Comparison of ENCODE assay signal across 8 cellular contexts in the genomic region with DNA sequence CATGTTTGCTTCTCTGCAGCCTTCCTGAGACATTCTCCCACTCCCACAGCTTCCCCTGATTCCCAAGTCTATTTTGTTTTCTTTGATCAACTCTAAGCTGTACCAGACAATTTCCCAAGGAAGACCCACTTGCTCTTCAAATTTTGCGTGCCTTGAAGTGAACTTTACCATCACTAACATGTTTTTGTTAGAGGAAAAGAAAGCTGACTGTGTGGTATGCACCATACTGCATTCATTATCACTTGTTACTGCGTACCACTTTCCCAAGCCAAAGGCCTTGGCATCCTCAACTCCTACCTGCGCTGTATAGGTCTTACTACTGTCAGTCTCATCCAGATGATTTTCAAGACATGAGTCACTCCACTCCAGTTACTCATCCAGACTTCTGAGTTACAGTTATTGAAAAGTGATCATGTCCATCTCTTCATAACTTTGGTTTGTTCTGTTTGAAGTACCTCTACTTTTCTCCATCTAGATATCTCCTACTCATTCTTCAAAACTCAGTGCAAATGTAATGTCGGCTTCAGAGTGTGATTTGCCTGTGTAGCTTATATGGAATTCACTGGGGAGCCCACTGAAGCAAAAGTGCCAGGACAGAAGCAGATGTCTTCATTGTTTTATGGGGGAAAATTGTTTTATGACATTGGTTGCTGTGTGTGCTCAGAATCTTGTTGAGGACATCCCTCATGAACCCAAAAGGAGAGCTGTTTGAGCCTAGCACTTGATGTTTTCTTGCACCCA. TPM values are rescaled to one million over a fixed set of nuclear protein-coding genes. Genes with fewer than 3 reads are reported as not detected.
DNase-seq lines count a peak whose midpoint lies in the region; ATAC-seq and TF ChIP-seq lines count a peak whose summit lies in the region.
"Had no signal": no experiment of that assay in that cellular context is flagged by ENCODE, and none has a peak within 500 bp of the region (broad histone marks: within the 10 kb centered on the region; RNA-seq: fewer than 3 reads in every experiment).

No MANE protein-coding gene starts in this region.

- peak overlapping the region; percentile 98 for H3K27ac Mint-ChIP-seq in activated CD4-positive, alpha-beta memory T cell treated with anti-CD3 and anti-CD28 coated beads for 36 hours
- H3K27ac Mint-ChIP-seq in naive B cell: peak overlapping the region in 5 of 6 donors; percentile 34 to 91 (median 69)

- peaks cover 51% of the 10 kb centered on the region for H3K4me1 Mint-ChIP-seq in activated CD4-positive, alpha-beta memory T cell treated with anti-CD3 and anti-CD28 coated beads for 36 hours (ENCODE audit: low read depth)
- H3K4me1 Mint-ChIP-seq in naive B cell: peaks cover 42 to 61% (median 46%) of the 10 kb centered on the region in 3 donors

- CTCF ChIA-PET in activated CD4-positive, alpha-beta memory T cell treated with anti-CD3 and anti-CD28 coated beads for 36 hours (lab: Charles Lee): interaction anchor here (1.6 to 3.4 kb wide), 2 partner anchors 21 to 150 kb away, joined by 7 to 8 read pairs; a partner anchor contains a TSS

- H3K27ac ChIP-seq in HUES64 (ENCODE audit: low read depth, low read length): peak overlapping the region; percentile 15; the same call in 1 of the 2 replicates
- H3K27ac ChIP-seq: brain microvascular endothelial cell had no signal

- H3K4me3 ChIP-seq in HUES64 (ENCODE audit: low read length): no peak overlapping the region

- DNase-seq in EH (ENCODE audit: low read depth) (peak; percentile 34), naive B cell (no peak), GOT3 (lab: John Stamatoyannopoulos, UW) (no peak), NCI-H2029 (lab: John Stamatoyannopoulos, UW) (no peak), GM20000 (ENCODE audit: low spot score) (no peak)
- DNase-seq in activated CD4-positive, alpha-beta memory T cell treated with anti-CD3 and anti-CD28 coated beads for 36 hours: no peak
- DNase-seq: brain microvascular endothelial cell had no signal

- no peaks in the 10 kb centered on the region for H3K27me3 ChIP-seq in HUES64 (ENCODE audit: insufficient read depth, low read length)
- H3K27me3 ChIP-seq: brain microvascular endothelial cell had no signal

- H3K4me1 ChIP-seq in HUES64 (ENCODE audit: insufficient read depth, low read length): peaks cover 11% of the 10 kb centered on the region

- no peak overlapping the region for H3K4me3 Mint-ChIP-seq in activated CD4-positive, alpha-beta memory T cell treated with anti-CD3 and anti-CD28 coated beads for 36 hours
- H3K4me3 Mint-ChIP-seq in naive B cell: peak overlapping the region in 3 of 8 donors; percentile 43 to 69 (median 57)

- ATAC-seq in naive B cell (ENCODE audit: low read depth in 2 of 2): no peak

- 95% methylated on average over 4 of the region's 4 CpGs for WGBS in HUES64

- H3K9me3 Mint-ChIP-seq in activated CD4-positive, alpha-beta memory T cell treated with anti-CD3 and anti-CD28 coated beads for 36 hours: no peaks in the 10 kb centered on the region
- H3K9me3 Mint-ChIP-seq in naive B cell: no peaks in the 10 kb centered on the region

- H3K9me3 ChIP-seq in HUES64 (ENCODE audit: insufficient read depth, low read depth, low read length): no peaks in the 10 kb centered on the region

- no peak for TF ChIP-seq CTCF in GM20000 (IDR thresholded peaks at IDR 0.05; ENCODE audit: extremely low read depth, missing control alignments)

- intact Hi-C loops in activated CD4-positive, alpha-beta memory T cell treated with anti-CD3 and anti-CD28 coated beads for 36 hours (cut with micrococcal nuclease): loop anchor here (5.0 to 10.0 kb wide), 4 partner anchors 152 to 1755 kb away; a partner anchor contains a TSS

- no peak overlapping the region for H3K9ac ChIP-seq in HUES64 (ENCODE audit: low read depth, low read length)

- H3K36me3 ChIP-seq in HUES64 (ENCODE audit: insufficient read depth, low read length): peaks cover 51% of the 10 kb centered on the region

- peaks cover 51% of the 10 kb centered on the region for H3K36me3 Mint-ChIP-seq in activated CD4-positive, alpha-beta memory T cell treated with anti-CD3 and anti-CD28 coated beads for 36 hours
- peaks cover 19 to 29% of the 10 kb centered on the region in 2 donors for H3K36me3 Mint-ChIP-seq in naive B cell

- no peaks in the 10 kb centered on the region for H3K27me3 Mint-ChIP-seq in activated CD4-positive, alpha-beta memory T cell treated with anti-CD3 and anti-CD28 coated beads for 36 hours
- H3K27me3 Mint-ChIP-seq in naive B cell: no peaks in the 10 kb centered on the region

- POLR2A ChIA-PET in activated CD4-positive, alpha-beta memory T cell treated with anti-CD3 and anti-CD28 coated beads for 36 hours (lab: Charles Lee): interaction anchor here (1.2 to 2.3 kb wide), 3 partner anchors 11 to 307 kb away, joined by 3 to 11 read pairs (median 6); a partner anchor contains a TSS

RNA-seq across cellular contexts. Expression of a gene that starts 5.2 kb away (rescaled TPM):
- polyA plus RNA-seq in HUES64 (2013, experiment 1 of 2): 2,254 TPM
- 2,391 TPM for polyA plus RNA-seq in HUES64 (2013, experiment 2 of 2)
- 1,000 to 10,000 TPM; 1,796 to 1,823 TPM for total RNA-seq in activated CD4-positive, alpha-beta memory T cell treated with anti-CD3 and anti-CD28 coated beads for 36 hours
- polyA plus RNA-seq in naive B cell (ENCODE audit: low read depth in 6 of 6): 1,000 to 10,000 TPM; 1,253 to 2,336 (median 2,081) TPM

RNA-seq across cellular contexts. Expression of a gene that starts 21.1 kb away (rescaled TPM):
- 13.4 TPM for polyA plus RNA-seq in HUES64 (2013, experiment 1 of 2)
- 14.7 TPM for polyA plus RNA-seq in HUES64 (2013, experiment 2 of 2)
- total RNA-seq in activated CD4-positive, alpha-beta memory T cell treated with anti-CD3 and anti-CD28 coated beads for 36 hours: 1 to 10 TPM; 4.5 to 5.2 TPM
- polyA plus RNA-seq in naive B cell (ENCODE audit: low read depth in 6 of 6): 10 to 100 TPM; 24.8 to 58.4 (median 30.7) TPM
